1 cellular context compared by ENCODE assay signal in genomic region chr10:102644646-102645387, GRCh38.
A peak's percentile ranks its signal among the peaks of the same experiment; 100 is the strongest.
TF ChIP-seq lines count a peak whose summit lies in the region.

No MANE protein-coding gene starts in this region.

TF ChIP-seq in HEK293, 187 proteins besides CTCF, POLR2A, EP300 and RAD21 (continued from another document and continues in another):
- TF ChIP-seq MYNN (tag by site-specific recombination; IDR thresholded peaks at IDR 0.05; ENCODE audit: borderline replicate concordance) (no peak; the same call in 1 of the 2 replicates), KLF10 (tag by site-specific recombination; IDR thresholded peaks at IDR 0.05) (peak; percentile 52; the same call in 1 of the 2 replicates), RBAK (tag by site-specific recombination; IDR thresholded peaks at IDR 0.05) (no peak), PRDM10 (tag by site-specific recombination; IDR thresholded peaks at IDR 0.05) (peak; percentile 98), ZNF324 (tag by site-specific recombination; IDR thresholded peaks at IDR 0.05) (peak; percentile 29; the same call in 1 of the 2 replicates), HOXC10 (CRISPR knock-in tag; IDR thresholded peaks at IDR 0.05) (0 out of 2 replicates have a peak, but pooled peaks have one; percentile 54), YY1 (tag by site-specific recombination; IDR thresholded peaks at IDR 0.05) (0 out of 2 replicates have a peak, but pooled peaks have one; percentile 19), KLF9 (tag by site-specific recombination; IDR thresholded peaks at IDR 0.05; ENCODE audit: low read depth) (peak; percentile 68; the same call in 1 of the 2 replicates), KLF7 (tag by site-specific recombination; IDR thresholded peaks at IDR 0.05; ENCODE audit: borderline replicate concordance) (0 out of 2 replicates have a peak, but pooled peaks have one; percentile 28), BCL11A (tag by site-specific recombination; IDR thresholded peaks at IDR 0.05; ENCODE audit: low read depth) (peak; percentile 31; the same call in 1 of the 2 replicates), ZBTB48 (tag by site-specific recombination; IDR thresholded peaks at IDR 0.05) (peak; percentile 95), ZNF692 (tag by site-specific recombination; IDR thresholded peaks at IDR 0.05) (peak; percentile 87), ZNF645 (tag by site-specific recombination; IDR thresholded peaks at IDR 0.05) (no peak; the same call in 1 of the 2 replicates), ZIC2 (tag by site-specific recombination; IDR thresholded peaks at IDR 0.05) (peak; percentile 100), ZNF768 (tag by site-specific recombination; IDR thresholded peaks at IDR 0.05) (no peak), ZNF398 (tag by site-specific recombination; IDR thresholded peaks at IDR 0.05) (peak; percentile 70), ZNF596 (tag by site-specific recombination; IDR thresholded peaks at IDR 0.05) (0 out of 2 replicates have a peak, but pooled peaks have one; percentile 23), SP2 (tag by site-specific recombination; IDR thresholded peaks at IDR 0.05) (peak; percentile 63), SCRT2 (tag by site-specific recombination; IDR thresholded peaks at IDR 0.05) (peak; percentile 69), ZNF423 (tag by site-specific recombination; IDR thresholded peaks at IDR 0.05) (peak; percentile 65), ZNF558 (tag by site-specific recombination; IDR thresholded peaks at IDR 0.05) (no peak), ZBTB10 (tag by site-specific recombination; IDR thresholded peaks at IDR 0.05) (peak; percentile 41; the same call in 1 of the 2 replicates), ZNF16 (tag by site-specific recombination; IDR thresholded peaks at IDR 0.05; ENCODE audit: low read depth) (no peak), ZNF394 (tag by site-specific recombination; IDR thresholded peaks at IDR 0.05; ENCODE audit: borderline replicate concordance) (peak; percentile 57; the same call in 1 of the 2 replicates), PRDM1 (tag by site-specific recombination; IDR thresholded peaks at IDR 0.05) (no peak), ZBTB44 (tag by site-specific recombination; IDR thresholded peaks at IDR 0.05) (peak; percentile 93), SCRT1 (tag by site-specific recombination; IDR thresholded peaks at IDR 0.05; ENCODE audit: borderline replicate concordance) (peak; percentile 65; the same call in 1 of the 2 replicates), ZBTB17 (tag by site-specific recombination; IDR thresholded peaks at IDR 0.05) (peak; percentile 97), ZNF514 (tag by site-specific recombination; IDR thresholded peaks at IDR 0.05) (no peak), ZNF391 (tag by site-specific recombination; IDR thresholded peaks at IDR 0.05; ENCODE audit: borderline replicate concordance, low read depth) (peak; percentile 74; the same call in 1 of the 2 replicates), IKZF3 (tag by site-specific recombination; IDR thresholded peaks at IDR 0.05) (peak; percentile 62; the same call in 1 of the 2 replicates), ZBTB26 (tag by site-specific recombination; optimal IDR thresholded peaks at IDR 0.05) (peak; percentile 97), ZNF629 (tag by site-specific recombination; IDR thresholded peaks at IDR 0.05) (peak; percentile 72; the same call in 1 of the 2 replicates), ZBTB11 (tag by site-specific recombination; conservative IDR thresholded peaks at IDR 0.05; ENCODE audit: low read depth) (0 out of 2 replicates have a peak, but pooled peaks have one; percentile 19), PATZ1 (tag by site-specific recombination; IDR thresholded peaks at IDR 0.05) (peak; percentile 80)
